In the genomic region with DNA sequence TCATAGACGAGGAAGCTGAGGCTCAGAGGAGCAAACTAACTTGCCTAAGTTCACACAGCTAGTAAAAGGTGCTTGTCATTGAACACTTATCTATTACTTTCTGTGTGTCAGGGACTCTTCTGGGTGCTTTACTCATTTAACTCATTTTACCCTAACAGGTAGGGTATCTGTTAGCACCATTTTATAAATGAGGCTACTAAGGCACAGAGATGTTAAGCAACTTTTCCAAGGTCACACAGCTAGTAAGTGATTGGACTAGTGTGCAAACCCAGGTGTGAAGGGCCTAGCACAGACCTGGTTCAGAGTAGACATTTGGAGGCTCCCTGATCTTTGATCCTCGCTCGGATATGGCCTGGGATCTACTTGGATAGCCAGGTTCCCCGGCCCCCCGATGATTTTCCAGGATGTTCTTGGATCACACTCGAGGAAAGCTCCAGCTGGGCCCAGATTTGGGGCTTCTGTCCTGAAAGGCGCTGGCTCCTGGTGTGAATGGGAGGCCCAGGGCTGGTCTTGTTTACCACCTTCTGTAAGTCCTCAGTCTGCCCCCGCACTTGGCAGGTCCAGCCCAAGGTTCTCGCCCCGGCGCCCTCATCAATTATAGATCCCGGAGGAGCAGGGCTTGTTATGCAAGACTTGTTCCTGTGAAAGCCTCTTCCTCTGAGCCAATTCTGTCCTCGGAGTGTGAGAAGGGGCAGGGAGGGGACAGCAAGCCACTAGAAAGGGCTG, we compare ENCODE assay signal across 1 cellular context.
TF ChIP-seq lines count a peak whose summit lies in the region.

No MANE protein-coding gene starts in this region.

TF ChIP-seq in H1, 55 proteins besides CTCF, POLR2A, EP300 and RAD21:
- TF ChIP-seq HDAC2 (IDR thresholded peaks at IDR 0.05; ENCODE audit: borderline replicate concordance in 1 of 2, low read depth in 2 of 2, low read length in 2 of 2) (peak in 1 of 2 experiments; percentile 63; a peak in 1 of 4 replicates), KDM1A (IDR thresholded peaks at IDR 0.05; ENCODE audit: borderline replicate concordance, low read length) (peak; percentile 93), PHF8 (conservative IDR thresholded peaks at IDR 0.05; ENCODE audit: low read depth, low read length) (no peak)
